In genomic region chr1:179938752-179939151, GRCh38 we compare ENCODE assay signal across 21 cellular contexts. TPM values are rescaled to one million over a fixed set of nuclear protein-coding genes. Genes with fewer than 3 reads are reported as not detected.
DNase-seq lines count a peak whose midpoint lies in the region; ATAC-seq, FAIRE-seq and TF ChIP-seq lines count a peak whose summit lies in the region.
"Had no signal": no experiment of that assay in that cellular context is flagged by ENCODE, and none has a peak within 500 bp of the region (broad histone marks: within the 10 kb centered on the region; RNA-seq: fewer than 3 reads in every experiment).

No MANE protein-coding gene starts in this region.

- DNase-seq in AG04450 (ENCODE audit: low read depth, low spot score) (peak; percentile 4), OCI-M1 (lab: John Stamatoyannopoulos, UW) (peak; percentile 62), fibroblast of peridontal ligament (ENCODE audit: extremely low read depth) (peak; percentile 66), HepG2 (ENCODE audit: low spot score) (no peak), epidermal melanocyte (ENCODE audit: insufficient read length, low spot score) (no peak)
- no peak for DNase-seq in activated CD4-positive, alpha-beta T cell treated with anti-CD3 and anti-CD28 coated beads for 48 hours
- DNase-seq: activated CD4-positive, alpha-beta T cell treated with anti-CD3 and anti-CD28 coated beads, Interleukin-2, amount 10 ng/mL, durations not matched to agents 7 days and 5 days; activated naive CD8-positive, alpha-beta T cell treated with anti-CD3 and anti-CD28 coated beads for 36 hours; activated T-cell treated with anti-CD3 and anti-CD28 coated beads for 4 hours; Caco-2; caudate nucleus; effector memory CD8-positive, alpha-beta T cell; gastrocnemius medialis; lower lobe of right lung; natural killer cell; NCI-H2081 treated with DMSO at 0.1 percent for 48 hours had no signal

- H3K4me1 ChIP-seq in HEK293 (ENCODE audit: control insufficient read depth, insufficient read depth, low read length) (peaks cover 18% of the 10 kb centered on the region), HepG2 (ENCODE audit: insufficient read depth, low read length) (no peaks in the 10 kb centered on the region)
- H3K4me1 ChIP-seq: Caco-2, gastrocnemius medialis, lower lobe of right lung, prostate gland, SJSA1 had no signal

- no peak overlapping the region for H3K27ac ChIP-seq in AG04450 (ENCODE audit: low read depth, low read length)
- H3K27ac ChIP-seq in HEK293 (ENCODE audit: extremely low read depth, low read depth, low read length) = no peak overlapping the region
- H3K27ac ChIP-seq in HepG2 (ENCODE audit: extremely low read length, insufficient read depth, low read length) = no peak overlapping the region
- H3K27ac ChIP-seq: gastrocnemius medialis, lower lobe of right lung, prostate gland, SJSA1 had no signal

- no peak for TF ChIP-seq CTCF in AG04450 (IDR thresholded peaks at IDR 0.05; ENCODE audit: low read depth, low read length)
- TF ChIP-seq CTCF in HEK293 (tag by site-specific recombination; IDR thresholded peaks at IDR 0.05) = no peak
- TF ChIP-seq CTCF in HepG2 (CRISPR knock-in tag; IDR thresholded peaks at IDR 0.05) = no peak

- 21% methylated on average over 2 of the region's 2 CpGs for WGBS in HepG2 (ENCODE audit: low lambda C conversion rate)

- in situ Hi-C loops in HepG2 (cut with HindIII; ENCODE audit: extremely low pct_ligation_motif_present, low pct_unique_long_range_greater_than_20kb) = no loop called here

- no peak overlapping the region for H2AFZ ChIP-seq in HepG2 (ENCODE audit: low read length)

- no peak overlapping the region for H3K4me2 ChIP-seq in HepG2 (ENCODE audit: low read depth, low read length)

- intact Hi-C loops in HepG2 (cut with micrococcal nuclease; ENCODE audit: unreplicated experiment) = no loop called here

- no peaks in the 10 kb centered on the region for H4K20me1 ChIP-seq in HepG2 (ENCODE audit: insufficient read depth, low read length)

- H3K36me3 ChIP-seq in HEK293 (ENCODE audit: control insufficient read depth in 2 of 2, insufficient read depth in 1 of 2, low read length in 2 of 2) (no peaks in the 10 kb centered on the region), HepG2 (replicated peaks in 1 of 2; ENCODE audit: control insufficient read depth in 1 of 2, insufficient read depth in 2 of 2, low read length in 2 of 2) (no peaks in the 10 kb centered on the region)
- H3K36me3 ChIP-seq: gastrocnemius medialis, lower lobe of right lung, prostate gland, SJSA1 had no signal

- CTCF ChIA-PET in AG04450 (lab: Charles Lee) (interaction anchor here (0.9 kb wide), 1 partner anchor 16 kb away, joined by 3 read pairs; no protein-coding TSS in a partner anchor), HEK293 (lab: Yijun Ruan, JAX) (interaction anchor here (1.0 to 1.2 kb wide), 2 partner anchors 13 to 215 kb away, joined by 3 read pairs; no protein-coding TSS in a partner anchor), HepG2 (lab: Yijun Ruan, JAX; ENCODE audit: low intra/inter-chr PET ratio, low total read pairs) (no interaction called here)

- TF ChIP-seq POLR2A in HepG2 (IDR thresholded peaks at IDR 0.05; ENCODE audit: insufficient read depth in 1 of 2, low read depth in 2 of 2, low read length in 2 of 2) = no peak

- H3K27me3 ChIP-seq in AG04450 (ENCODE audit: control insufficient read depth, insufficient read depth, low read length) (peaks cover 5% of the 10 kb centered on the region), HepG2 (ENCODE audit: control insufficient read depth in 1 of 2, insufficient read depth in 2 of 2, low read length in 2 of 2) (no peaks in the 10 kb centered on the region)
- H3K27me3 ChIP-seq: gastrocnemius medialis had no signal

- ATAC-seq in HG02588 (IDR thresholded peaks at IDR 0.05; ENCODE audit: unreplicated experiment) (no peak), HepG2 (no peak)
- ATAC-seq: effector memory CD8-positive, alpha-beta T cell; gastrocnemius medialis; natural killer cell had no signal

- H3K9me3 ChIP-seq in AG04450 (ENCODE audit: control insufficient read depth, insufficient read depth, low read length) (no peaks in the 10 kb centered on the region), HEK293 (ENCODE audit: control insufficient read depth, insufficient read depth, low read depth, low read length) (no peaks in the 10 kb centered on the region), HepG2 (ENCODE audit: low read length) (no peaks in the 10 kb centered on the region)
- H3K9me3 ChIP-seq: Caco-2, gastrocnemius medialis, lower lobe of right lung, prostate gland, SJSA1 had no signal

- H3K4me3 ChIP-seq in AG04450 (ENCODE audit: low read depth, low read length) (no peak overlapping the region), HEK293 (ENCODE audit: low read depth, low read length) (no peak overlapping the region), HepG2 (replicated peaks in 1 of 3; ENCODE audit: insufficient read depth in 1 of 3, low read depth in 2 of 3, low read length in 3 of 3) (no peak overlapping the region)
- H3K4me3 ChIP-seq: gastrocnemius medialis, lower lobe of right lung, prostate gland, SJSA1 had no signal

- POLR2A ChIA-PET in AG04450 (lab: Yijun Ruan, JAX) (no interaction called here), HEK293 (lab: Yijun Ruan, JAX) (interaction anchor here (0.7 kb wide), 1 partner anchor 16 kb away, joined by 3 read pairs; the partner anchor contains the start of gene CEP350), HepG2 (lab: Yijun Ruan, JAX) (no interaction called here)

- no peaks in the 10 kb centered on the region for H3K79me2 ChIP-seq in HepG2 (ENCODE audit: insufficient read depth, low read length)

- no peak for TF ChIP-seq EP300 in HepG2 (IDR thresholded peaks at IDR 0.05; ENCODE audit: low read depth in 2 of 2, low read length in 2 of 2)
- TF ChIP-seq EP300 in HepG2 (CRISPR knock-in tag; IDR thresholded peaks at IDR 0.05; ENCODE audit: borderline replicate concordance) = no peak

- no peak overlapping the region for H3K9ac ChIP-seq in HepG2 (ENCODE audit: insufficient read depth, low read depth, low read length)

- no TSS peak for BruUV-seq in HepG2 (replicated peaks; lab: Mats Ljungman, UMichigan)

- no peak for TF ChIP-seq RAD21 in HepG2 (CRISPR knock-in tag; IDR thresholded peaks at IDR 0.05)

- no peak for FAIRE-seq in HepG2 (lab: Jason Lieb, UNC)
- FAIRE-seq: GM18507 had no signal

TF ChIP-seq in HepG2, 621 proteins besides CTCF, POLR2A, EP300 and RAD21:
- TF ChIP-seq ZSCAN12 (CRISPR knock-in tag; IDR thresholded peaks at IDR 0.05) = no peak

RNA-seq across cellular contexts. Expression of gene CEP350, which starts 15.9 kb away (rescaled TPM):
- polyA plus RNA-seq in AG04450 (2011; rRNA removed) (12.9 and 18.2 TPM in 2 replicates), HepG2 (2011; rRNA removed) (6.1 and 7.6 TPM in 2 replicates)
- 34.7 and 37.4 TPM in 2 replicates for polyA minus RNA-seq in AG04450 (2011; rRNA and poly(A)+ RNA removed)
- total RNA-seq in HepG2 (2016; rRNA removed; fragmentation: Illumina TruSeq; extraction: Trizol) = 35.9 and 46.6 TPM in 2 replicates
- total RNA-seq in HepG2 (2016; cell fraction: cytosol; rRNA removed; fragmentation: Illumina TruSeq; extraction: Trizol; ENCODE audit: low read depth) = 13.1 and 13.7 TPM in 2 replicates
- 32.1 and 46.7 TPM in 2 replicates for total RNA-seq in HepG2 (2016; cell fraction: insoluble cytoplasmic fraction; rRNA removed; fragmentation: Illumina TruSeq; extraction: Trizol)
- 15.1 and 16.1 TPM in 2 replicates for total RNA-seq in HepG2 (2016; cell fraction: membrane; rRNA removed; fragmentation: Illumina TruSeq; extraction: Trizol)
- 45.6 and 46.3 TPM in 2 replicates for total RNA-seq in HepG2 (2016; cell fraction: nucleus; rRNA removed; fragmentation: Illumina TruSeq; extraction: Trizol)
- 3.3 and 5.5 TPM in 2 replicates for polyA plus RNA-seq in HepG2 (2011; cell fraction: cytosol; rRNA removed)
- 5.1 and 6.1 TPM in 2 replicates for polyA plus RNA-seq in HepG2 (2011; cell fraction: nucleus; rRNA removed)
- polyA plus RNA-seq in HepG2 (2012) = 10.6 and 13.8 TPM in 2 replicates
- polyA plus RNA-seq in HepG2 (2016; cell fraction: cytosol; fragmentation: Illumina TruSeq; extraction: Trizol; ENCODE audit: low read depth) = 0.24 and 0.28 TPM in 2 replicates
- polyA plus RNA-seq in HepG2 (2016; cell fraction: insoluble cytoplasmic fraction; fragmentation: Illumina TruSeq; extraction: Trizol; ENCODE audit: low read depth) = 13.0 and 15.4 TPM in 2 replicates
- polyA plus RNA-seq in HepG2 (2016; cell fraction: membrane; fragmentation: Illumina TruSeq; extraction: Trizol; ENCODE audit: low read depth) = 1.1 TPM in 2 replicates
- polyA plus RNA-seq in HepG2 (2016; cell fraction: nucleus; fragmentation: Illumina TruSeq; extraction: Trizol; ENCODE audit: insufficient read depth, low read depth) = 17.2 and 17.7 TPM in 2 replicates
- polyA minus RNA-seq in HepG2 (2011; rRNA and poly(A)+ RNA removed; ENCODE audit: low replicate concordance) = 14.7 and 47.0 TPM in 2 replicates
- 26.8 and 27.3 TPM in 2 replicates for polyA minus RNA-seq in HepG2 (2011; cell fraction: cytosol; rRNA and poly(A)+ RNA removed)
- polyA minus RNA-seq in HepG2 (2011; cell fraction: nucleus; rRNA and poly(A)+ RNA removed) = 52.7 and 66.4 TPM in 2 replicates

RNA-seq across cellular contexts. Expression of gene TOR1AIP1, which starts 56.7 kb away (rescaled TPM):
- 33.9 and 44.9 TPM in 2 replicates for polyA plus RNA-seq in AG04450 (2011; rRNA removed)
- polyA minus RNA-seq in AG04450 (2011; rRNA and poly(A)+ RNA removed) = 21.3 and 22.3 TPM in 2 replicates
- 23.8 and 29.0 TPM in 2 replicates for total RNA-seq in HepG2 (2016; rRNA removed; fragmentation: Illumina TruSeq; extraction: Trizol)
- 2.9 and 4.9 TPM in 2 replicates for total RNA-seq in HepG2 (2016; cell fraction: cytosol; rRNA removed; fragmentation: Illumina TruSeq; extraction: Trizol; ENCODE audit: low read depth)
- 22.6 and 28.8 TPM in 2 replicates for total RNA-seq in HepG2 (2016; cell fraction: insoluble cytoplasmic fraction; rRNA removed; fragmentation: Illumina TruSeq; extraction: Trizol)
- total RNA-seq in HepG2 (2016; cell fraction: membrane; rRNA removed; fragmentation: Illumina TruSeq; extraction: Trizol) = 8.4 and 9.9 TPM in 2 replicates
- total RNA-seq in HepG2 (2016; cell fraction: nucleus; rRNA removed; fragmentation: Illumina TruSeq; extraction: Trizol) = 23.9 and 31.3 TPM in 2 replicates
- 15.6 and 16.0 TPM in 2 replicates for polyA plus RNA-seq in HepG2 (2011; rRNA removed)
- polyA plus RNA-seq in HepG2 (2011; cell fraction: cytosol; rRNA removed) = 7.5 and 11.9 TPM in 2 replicates
- polyA plus RNA-seq in HepG2 (2011; cell fraction: nucleus; rRNA removed) = 3.4 and 3.6 TPM in 2 replicates
- polyA plus RNA-seq in HepG2 (2012) = 16.9 and 19.3 TPM in 2 replicates
- polyA plus RNA-seq in HepG2 (2016; cell fraction: cytosol; fragmentation: Illumina TruSeq; extraction: Trizol; ENCODE audit: low read depth) = 2.0 and 2.1 TPM in 2 replicates
- polyA plus RNA-seq in HepG2 (2016; cell fraction: insoluble cytoplasmic fraction; fragmentation: Illumina TruSeq; extraction: Trizol; ENCODE audit: low read depth) = 20.7 and 24.1 TPM in 2 replicates
- 6.6 and 6.9 TPM in 2 replicates for polyA plus RNA-seq in HepG2 (2016; cell fraction: membrane; fragmentation: Illumina TruSeq; extraction: Trizol; ENCODE audit: low read depth)
- 27.6 and 31.5 TPM in 2 replicates for polyA plus RNA-seq in HepG2 (2016; cell fraction: nucleus; fragmentation: Illumina TruSeq; extraction: Trizol; ENCODE audit: insufficient read depth, low read depth)
- polyA minus RNA-seq in HepG2 (2011; rRNA and poly(A)+ RNA removed; ENCODE audit: low replicate concordance) = 15.0 and 31.6 TPM in 2 replicates
- polyA minus RNA-seq in HepG2 (2011; cell fraction: cytosol; rRNA and poly(A)+ RNA removed) = 18.4 and 19.5 TPM in 2 replicates
- polyA minus RNA-seq in HepG2 (2011; cell fraction: nucleus; rRNA and poly(A)+ RNA removed) = 13.9 and 15.2 TPM in 2 replicates

Comparison
In these comparisons a context has a peak if more than half of its experiments do, and no peak if none do; other contexts are left out.
1. DNase-seq: peak in AG04450 (single experiment), OCI-M1 (single experiment) and fibroblast of peridontal ligament (single experiment); none in HepG2 (single experiment), epidermal melanocyte (single experiment) and activated CD4-positive, alpha-beta T cell treated with anti-CD3 and anti-CD28 coated beads for 48 hours (single experiment).